Comparison of ENCODE assay signal across 20 cellular contexts in the genomic region with DNA sequence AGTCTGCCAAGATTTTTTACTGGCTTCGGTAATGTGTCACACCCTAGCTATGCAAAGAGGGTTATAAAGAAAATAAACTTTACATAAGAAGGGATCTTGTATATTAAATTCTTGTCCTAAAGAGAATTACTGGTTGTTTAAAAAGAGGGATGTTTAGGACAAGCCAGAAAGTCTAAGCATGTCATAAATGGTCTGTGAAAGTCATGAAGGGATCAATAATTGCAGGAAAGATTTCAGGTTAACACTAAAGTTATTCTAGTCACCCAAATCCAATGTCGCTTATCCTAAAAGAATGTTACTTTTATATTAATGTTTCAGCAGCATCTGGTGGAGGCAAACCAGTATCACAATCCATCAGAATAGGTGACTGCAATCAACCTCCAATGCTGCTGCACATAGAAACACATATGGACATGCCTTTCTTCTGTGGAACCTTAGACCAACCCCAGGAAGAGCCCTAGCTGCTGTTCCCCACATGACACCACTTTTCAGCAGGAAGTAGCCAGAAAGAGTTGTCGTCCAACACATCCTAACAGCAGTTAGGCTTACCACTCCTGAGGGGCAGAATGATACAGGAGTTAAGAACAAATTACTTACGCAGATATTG.
DNase-seq lines count a peak whose midpoint lies in the region; ATAC-seq, FAIRE-seq and TF ChIP-seq lines count a peak whose summit lies in the region.
"Had no signal": no experiment of that assay in that cellular context is flagged by ENCODE, and none has a peak within 500 bp of the region (broad histone marks: within the 10 kb centered on the region; RNA-seq: fewer than 3 reads in every experiment).

No MANE protein-coding gene starts in this region.

- peak; percentile 23; the same call in 2 of the 3 replicates for ATAC-seq in K562
- ATAC-seq in mucosa of descending colon: peak; percentile 25
- ATAC-seq: CD8-positive, alpha-beta T cell; Right ventricle myocardium inferior had no signal

- intact Hi-C loops in K562 (cut with micrococcal nuclease): no loop called here
- intact Hi-C loops in mucosa of descending colon (cut with DNase I, micrococcal nuclease): loop anchor here in 1 of 2 donors (10.0 kb wide), 1 partner anchor 173 kb away; no protein-coding TSS in a partner anchor
- intact Hi-C loops in testis (cut with DNase I; ENCODE audit: low total_unique reads): no loop called here

- H3K4me1 ChIP-seq in K562 (replicated peaks in 1 of 2; ENCODE audit: control insufficient read depth in 2 of 2, insufficient read depth in 2 of 2, low read length in 2 of 2): peaks cover 0 to 3% of the 10 kb centered on the region in 2 experiments; a peak in 2 of 5 replicates
- H3K4me1 ChIP-seq in mucosa of descending colon (ENCODE audit: low read depth): no peaks in the 10 kb centered on the region
- no peaks in the 10 kb centered on the region for H3K4me1 ChIP-seq in testis
- H3K4me1 ChIP-seq: BLaER1, Peyer's patch had no signal

- peak in 1 of 2 experiments; percentile 21; a peak in 1 of 4 replicates for TF ChIP-seq RAD21 in K562 (CRISPR knock-in tag; conservative IDR thresholded peaks at IDR 0.05 in 1 of 2, IDR thresholded peaks at IDR 0.05 in 1 of 2)

- H3K4me2 ChIP-seq in K562 (ENCODE audit: insufficient read depth, low read length): no peak overlapping the region
- H3K4me2 ChIP-seq: BLaER1 had no signal

- H3K9me3 ChIP-seq in K562 (replicated peaks; ENCODE audit: control insufficient read depth, insufficient read depth, low read depth, low read length) (peaks cover 7% of the 10 kb centered on the region), mucosa of descending colon (peaks cover 30% of the 10 kb centered on the region), testis (no peaks in the 10 kb centered on the region)
- H3K9me3 ChIP-seq: Peyer's patch had no signal

- no peak overlapping the region for H3K27ac ChIP-seq in K562 (ENCODE audit: extremely low read depth, low read depth, low read length)
- H3K27ac ChIP-seq in testis: no peak overlapping the region
- H3K27ac ChIP-seq: 22Rv1, BLaER1, Peyer's patch had no signal

- FAIRE-seq in K562 (lab: Jason Lieb, UNC): no peak
- FAIRE-seq: D721Med, GM12892, H54 had no signal

- POLR2A ChIA-PET in K562 (lab: Yijun Ruan, JAX): interaction anchor here (1.3 kb wide), 1 partner anchor 11 kb away, joined by 3 read pairs; no protein-coding TSS in a partner anchor

- H3K4me3 ChIP-seq in K562: no peak overlapping the region
- no peak overlapping the region for H3K4me3 ChIP-seq in mucosa of descending colon
- H3K4me3 ChIP-seq in testis: no peak overlapping the region
- H3K4me3 ChIP-seq: BLaER1, Peyer's patch had no signal

- CTCF ChIA-PET in K562 (lab: Yijun Ruan, JAX; ENCODE audit: low intra/inter-chr PET ratio): no interaction called here

- H3K4me3 Mint-ChIP-seq in chondrocyte (ENCODE audit: unreplicated experiment): no peak overlapping the region
- H3K4me3 Mint-ChIP-seq: CD8-positive, alpha-beta T cell had no signal

- peaks cover 9% of the 10 kb centered on the region for H3K4me1 Mint-ChIP-seq in chondrocyte (ENCODE audit: low read depth)

- TF ChIP-seq CTCF in K562 (IDR thresholded peaks at IDR 0.05 in 2 of 3, conservative IDR thresholded peaks at IDR 0.05 in 1 of 3; ENCODE audit: insufficient read depth in 2 of 3, low read depth in 1 of 3, low read length in 3 of 3): no peak
- no peak for TF ChIP-seq CTCF in mucosa of descending colon (IDR thresholded peaks at IDR 0.05)
- TF ChIP-seq CTCF in testis (IDR thresholded peaks at IDR 0.05): no peak
- no peak for TF ChIP-seq CTCF in chondrocyte (IDR thresholded peaks at IDR 0.05)

- H3K27me3 ChIP-seq in K562 (ENCODE audit: control insufficient read depth in 2 of 2, insufficient read depth in 2 of 2, low read length in 2 of 2) (no peaks in the 10 kb centered on the region), testis (no peaks in the 10 kb centered on the region)
- H3K27me3 ChIP-seq: BLaER1, Peyer's patch had no signal

- H3K79me2 ChIP-seq in K562 (ENCODE audit: control insufficient read depth, insufficient read depth, low read length): no peaks in the 10 kb centered on the region

- BruUV-seq in K562 (replicated peaks; lab: Mats Ljungman, UMichigan): no TSS peak

- H3K9me3 Mint-ChIP-seq in chondrocyte (ENCODE audit: low read depth): peaks cover 22% of the 10 kb centered on the region

- H3K27me3 Mint-ChIP-seq in chondrocyte (ENCODE audit: low read depth): no peaks in the 10 kb centered on the region

- H3K9me1 ChIP-seq in K562 (ENCODE audit: control insufficient read depth, insufficient read depth, low read length): no peaks in the 10 kb centered on the region

- no peaks in the 10 kb centered on the region for H4K20me1 ChIP-seq in K562 (replicated peaks; ENCODE audit: control insufficient read depth, insufficient read depth, low read length)
- H4K20me1 ChIP-seq: BLaER1 had no signal

- no peak overlapping the region for H3K27ac Mint-ChIP-seq in chondrocyte (ENCODE audit: unreplicated experiment)
- H3K27ac Mint-ChIP-seq: CD8-positive, alpha-beta T cell had no signal

- peaks cover 4% of the 10 kb centered on the region for H3K36me3 Mint-ChIP-seq in chondrocyte (ENCODE audit: low read depth)

- H3K36me3 ChIP-seq in K562 (ENCODE audit: control insufficient read depth, insufficient read depth, low read length): no peaks in the 10 kb centered on the region
- no peaks in the 10 kb centered on the region for H3K36me3 ChIP-seq in mucosa of descending colon (ENCODE audit: low read depth)
- no peaks in the 10 kb centered on the region for H3K36me3 ChIP-seq in testis (ENCODE audit: low read depth, missing control alignments)
- H3K36me3 ChIP-seq: Peyer's patch had no signal

- in situ Hi-C loops in KBM-7 (cut with MboI; ENCODE audit: low pct_unique_long_range_greater_than_20kb, low sequenced_read_pairs) (no loop called here), K562 (cut with MboI) (no loop called here)

- WGBS in K562 (ENCODE audit: insufficient coverage, low coverage, missing lambda C conversion rate): 64% methylated on average over 4 of the region's 4 CpGs
- WGBS in testis, 2 donors: 93 to 97% methylated on average over 4 of the region's 4 CpGs

- no peak overlapping the region for H3K9ac ChIP-seq in K562 (ENCODE audit: insufficient read depth in 1 of 2, low read depth in 2 of 2, low read length in 2 of 2)
- H3K9ac ChIP-seq: BLaER1 had no signal

- no peak for TF ChIP-seq EP300 in K562 (IDR thresholded peaks at IDR 0.05; ENCODE audit: low read length)

- DNase-seq in DMS 273 (lab: John Stamatoyannopoulos, UW; ENCODE audit: unreplicated experiment) (peak; percentile 52), DMS 273 treated with DMSO at 0.1 percent for 48 hours (lab: John Stamatoyannopoulos, UW) (no peak), KBM-7 (peak; percentile 21), K562 (ENCODE audit: extremely low read depth in 1 of 4, low spot score in 3 of 4) (no peak), mucosa of descending colon (no peak), testis (no peak), chondrocyte (ENCODE audit: low spot score) (no peak), foreskin melanocyte (no peak)
- DNase-seq: CD8-positive, alpha-beta T cell; NCI-H1417 treated with DMSO at 0.1 percent for 48 hours; NCI-H1930; NCI-H2171; NCI-H774; Peyer's patch had no signal

- TF ChIP-seq POLR2A in K562 (conservative IDR thresholded peaks at IDR 0.05) (no peak), testis (IDR thresholded peaks at IDR 0.05) (no peak)

- H2AFZ ChIP-seq in K562 (ENCODE audit: low read depth, low read length): peak overlapping the region; percentile 53; the same call in 1 of the 2 replicates

TF ChIP-seq in K562, 482 proteins besides CTCF, POLR2A, EP300 and RAD21:
- TF ChIP-seq ZFP36 (IDR thresholded peaks at IDR 0.05; ENCODE audit: low read depth, low read length, partially characterized antibody) (peak; percentile 85), CBX3 (IDR thresholded peaks at IDR 0.05; ENCODE audit: borderline replicate concordance in 1 of 2, low read length in 2 of 2) (0 out of 3 replicates have a peak, but pooled peaks of 1 of the 2 experiments have one; percentile 32)
- TF ChIP-seq, protein P1, sequence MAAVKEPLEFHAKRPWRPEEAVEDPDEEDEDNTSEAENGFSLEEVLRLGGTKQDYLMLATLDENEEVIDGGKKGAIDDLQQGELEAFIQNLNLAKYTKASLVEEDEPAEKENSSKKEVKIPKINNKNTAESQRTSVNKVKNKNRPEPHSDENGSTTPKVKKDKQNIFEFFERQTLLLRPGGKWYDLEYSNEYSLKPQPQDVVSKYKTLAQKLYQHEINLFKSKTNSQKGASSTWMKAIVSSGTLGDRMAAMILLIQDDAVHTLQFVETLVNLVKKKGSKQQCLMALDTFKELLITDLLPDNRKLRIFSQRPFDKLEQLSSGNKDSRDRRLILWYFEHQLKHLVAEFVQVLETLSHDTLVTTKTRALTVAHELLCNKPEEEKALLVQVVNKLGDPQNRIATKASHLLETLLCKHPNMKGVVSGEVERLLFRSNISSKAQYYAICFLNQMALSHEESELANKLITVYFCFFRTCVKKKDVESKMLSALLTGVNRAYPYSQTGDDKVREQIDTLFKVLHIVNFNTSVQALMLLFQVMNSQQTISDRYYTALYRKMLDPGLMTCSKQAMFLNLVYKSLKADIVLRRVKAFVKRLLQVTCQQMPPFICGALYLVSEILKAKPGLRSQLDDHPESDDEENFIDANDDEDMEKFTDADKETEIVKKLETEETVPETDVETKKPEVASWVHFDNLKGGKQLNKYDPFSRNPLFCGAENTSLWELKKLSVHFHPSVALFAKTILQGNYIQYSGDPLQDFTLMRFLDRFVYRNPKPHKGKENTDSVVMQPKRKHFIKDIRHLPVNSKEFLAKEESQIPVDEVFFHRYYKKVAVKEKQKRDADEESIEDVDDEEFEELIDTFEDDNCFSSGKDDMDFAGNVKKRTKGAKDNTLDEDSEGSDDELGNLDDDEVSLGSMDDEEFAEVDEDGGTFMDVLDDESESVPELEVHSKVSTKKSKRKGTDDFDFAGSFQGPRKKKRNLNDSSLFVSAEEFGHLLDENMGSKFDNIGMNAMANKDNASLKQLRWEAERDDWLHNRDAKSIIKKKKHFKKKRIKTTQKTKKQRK (IDR thresholded peaks at IDR 0.05; ENCODE audit: borderline replicate concordance, low read depth, low read length): peak; percentile 48; the same call in 1 of the 2 replicates
- TF ChIP-seq, protein P2, sequence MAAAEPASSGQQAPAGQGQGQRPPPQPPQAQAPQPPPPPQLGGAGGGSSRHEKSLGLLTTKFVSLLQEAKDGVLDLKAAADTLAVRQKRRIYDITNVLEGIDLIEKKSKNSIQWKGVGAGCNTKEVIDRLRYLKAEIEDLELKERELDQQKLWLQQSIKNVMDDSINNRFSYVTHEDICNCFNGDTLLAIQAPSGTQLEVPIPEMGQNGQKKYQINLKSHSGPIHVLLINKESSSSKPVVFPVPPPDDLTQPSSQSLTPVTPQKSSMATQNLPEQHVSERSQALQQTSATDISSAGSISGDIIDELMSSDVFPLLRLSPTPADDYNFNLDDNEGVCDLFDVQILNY (CRISPR knock-in tag; IDR thresholded peaks at IDR 0.05): no peak

Comparison
In these comparisons a context has a peak if more than half of its experiments do, and no peak if none do; other contexts are left out.
1. DNase-seq: peak in DMS 273 (single experiment) and KBM-7 (single experiment); none in DMS 273 treated with DMSO at 0.1 percent for 48 hours (single experiment), K562 (0 of 4), mucosa of descending colon (0 of 3), testis (single experiment), chondrocyte (single experiment) and foreskin melanocyte (single experiment).